7 cellular contexts compared by ENCODE assay signal in the genomic region with DNA sequence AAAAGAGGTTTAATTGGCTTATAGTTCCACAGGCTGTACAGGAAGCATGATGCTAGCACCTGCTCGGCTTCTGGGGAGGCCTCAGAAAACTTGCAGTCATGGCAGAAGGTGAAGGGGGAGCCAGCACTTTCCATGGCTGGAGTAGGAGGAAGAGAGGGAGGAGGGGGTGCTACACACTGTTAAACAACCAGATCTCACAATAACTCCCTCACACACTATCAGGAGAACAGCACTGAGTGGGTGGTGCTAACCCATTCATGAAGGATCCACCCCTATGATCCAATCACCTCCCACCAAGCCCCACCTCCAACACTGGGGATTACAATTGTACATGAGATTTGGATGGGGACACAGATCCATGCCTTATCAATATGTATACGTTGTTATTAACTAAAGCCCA.
"Had no signal": no experiment of that assay in that cellular context is flagged by ENCODE, and none has a peak within 500 bp of the region (broad histone marks: within the 10 kb centered on the region; RNA-seq: fewer than 3 reads in every experiment).

No MANE protein-coding gene starts in this region.

- H3K27ac ChIP-seq: KMS-11 had no signal

- DNase-seq: GOT3, H9, HCEC 1CT, HFFc6, Karpas-422, KBM-7 had no signal
